ENCODE assay signal across 15 cellular contexts in genomic region chr11:64694026-64694755, GRCh38. TPM values are rescaled to one million over a fixed set of nuclear protein-coding genes. Genes with fewer than 3 reads are reported as not detected.
DNase-seq lines count a peak whose midpoint lies in the region; ATAC-seq and TF ChIP-seq lines count a peak whose summit lies in the region.
"Had no signal": no experiment of that assay in that cellular context is flagged by ENCODE, and none has a peak within 500 bp of the region (broad histone marks: within the 10 kb centered on the region; RNA-seq: fewer than 3 reads in every experiment).

No MANE protein-coding gene starts in this region.

- H3K4me1 Mint-ChIP-seq in endothelial cell (ENCODE audit: unreplicated experiment): peaks cover 42% of the 10 kb centered on the region

- WGBS in SK-N-SH (ENCODE audit: low lambda C conversion rate): 24% methylated on average over 4 of the region's 4 CpGs
- WGBS in neuronal stem cell (ENCODE audit: extremely low coverage in 2 of 2, insufficient read length in 2 of 2, insufficient replicate concordance in 1 of 2), 2 donors: no CpG with 5 or more reads among the region's 4 CpGs

- H2AFZ ChIP-seq in SK-N-SH (ENCODE audit: low read depth): no peak overlapping the region
- peak overlapping the region; percentile 70 for H2AFZ ChIP-seq in neuronal stem cell (ENCODE audit: low read length)

- CTCF ChIA-PET in SK-N-SH (lab: Yijun Ruan, JAX): interaction anchor here (0.8 to 3.5 kb wide), 14 partner anchors 11 to 443 kb away, joined by 3 to 31 read pairs (median 4); partner anchors contain the start of genes PLCB3 and RASGRP2

- TF ChIP-seq CTCF in SK-N-SH (IDR thresholded peaks at IDR 0.05) (no peak), endothelial cell (IDR thresholded peaks at IDR 0.05; ENCODE audit: unreplicated experiment) (no peak)

- no peak overlapping the region for H3K4ac ChIP-seq in neuronal stem cell (ENCODE audit: low read length)

- H3K4me3 ChIP-seq in SK-N-SH (ENCODE audit: low read depth in 2 of 2, low read length in 1 of 2) (no peak overlapping the region), neuronal stem cell (ENCODE audit: low read length in 2 of 2) (no peak overlapping the region)
- H3K4me3 ChIP-seq: Peyer's patch had no signal

- no peaks in the 10 kb centered on the region for H3K36me3 ChIP-seq in SK-N-SH (replicated peaks in 1 of 2; ENCODE audit: control insufficient read depth in 1 of 2, insufficient read depth in 2 of 2, low read length in 1 of 2)
- no peaks in the 10 kb centered on the region for H3K36me3 ChIP-seq in neuronal stem cell (replicated peaks in 1 of 2; ENCODE audit: control insufficient read depth in 2 of 2, insufficient read depth in 2 of 2, low read length in 2 of 2)
- H3K36me3 ChIP-seq: Peyer's patch had no signal

- H2BK12ac ChIP-seq in neuronal stem cell (ENCODE audit: low read length): no peak overlapping the region

- no peak overlapping the region for H4K8ac ChIP-seq in neuronal stem cell (ENCODE audit: low read depth, low read length)

- H3K9me3 ChIP-seq in SK-N-SH: no peaks in the 10 kb centered on the region
- H3K9me3 ChIP-seq in neuronal stem cell (replicated peaks in 1 of 2; ENCODE audit: control insufficient read depth in 2 of 2, insufficient read depth in 1 of 2, low read depth in 1 of 2, low read length in 2 of 2): no peaks in the 10 kb centered on the region
- H3K9me3 ChIP-seq: Peyer's patch had no signal

- H3K4me3 Mint-ChIP-seq in endothelial cell (ENCODE audit: unreplicated experiment): no peak overlapping the region

- H3K79me2 ChIP-seq in SK-N-SH (ENCODE audit: insufficient read depth): no peaks in the 10 kb centered on the region

- H3K36me3 Mint-ChIP-seq in endothelial cell (ENCODE audit: low read depth, unreplicated experiment): no peaks in the 10 kb centered on the region

- H3K27me3 ChIP-seq in SK-N-SH (ENCODE audit: insufficient read depth) (peaks cover 36% of the 10 kb centered on the region), neuronal stem cell (ENCODE audit: control insufficient read depth in 3 of 3, insufficient read depth in 3 of 3, low read depth in 1 of 3, low read length in 3 of 3) (no peaks in the 10 kb centered on the region)
- H3K27me3 ChIP-seq: Peyer's patch had no signal

- no peak overlapping the region for H2BK15ac ChIP-seq in neuronal stem cell (ENCODE audit: low read length)

- no peaks in the 10 kb centered on the region for H3K79me1 ChIP-seq in neuronal stem cell (ENCODE audit: low read depth, low read length)

- no peak overlapping the region for H3K4me2 ChIP-seq in SK-N-SH
- H3K4me2 ChIP-seq in neuronal stem cell (ENCODE audit: insufficient read depth, low read length, poor library complexity, severe bottlenecking): no peak overlapping the region

- H3K18ac ChIP-seq in neuronal stem cell (ENCODE audit: low read length): no peak overlapping the region

- H3K9me3 Mint-ChIP-seq in endothelial cell (ENCODE audit: unreplicated experiment): no peaks in the 10 kb centered on the region

- no peak overlapping the region for H3K9ac ChIP-seq in SK-N-SH
- H3K9ac ChIP-seq in neuronal stem cell (ENCODE audit: low read depth, low read length, poor library complexity): no peak overlapping the region

- peaks cover 7% of the 10 kb centered on the region for H3K27me3 Mint-ChIP-seq in endothelial cell (ENCODE audit: unreplicated experiment)

- no peak overlapping the region for H2BK5ac ChIP-seq in neuronal stem cell (ENCODE audit: low read length)

- H3K27ac Mint-ChIP-seq in endothelial cell (ENCODE audit: unreplicated experiment): peak overlapping the region; percentile 64

- POLR2A ChIA-PET in SK-N-SH (lab: Yijun Ruan, JAX): interaction anchor here (1.0 kb wide), 1 partner anchor 24 kb away, joined by 3 read pairs; no protein-coding TSS in a partner anchor

- DNase-seq in SK-N-SH (peak; percentile 48), endothelial cell (ENCODE audit: low spot score) (no peak), neuronal stem cell (ENCODE audit: low spot score) (no peak), HK-2 (ENCODE audit: unreplicated experiment) (no peak), NCI-H2196 (lab: John Stamatoyannopoulos, UW; ENCODE audit: unreplicated experiment) (no peak), GDM1 (lab: John Stamatoyannopoulos, UW) (no peak)
- DNase-seq: GF-D8, NCI-H748 treated with DMSO at 0.1 percent for 48 hours had no signal

- TF ChIP-seq EP300 in SK-N-SH (IDR thresholded peaks at IDR 0.05; ENCODE audit: borderline replicate concordance in 1 of 2, low read depth in 1 of 2, low read length in 1 of 2): no peak

- H3K14ac ChIP-seq in neuronal stem cell (ENCODE audit: low read length): no peak overlapping the region

- no peaks in the 10 kb centered on the region for H3F3A ChIP-seq in SK-N-SH (replicated peaks; ENCODE audit: insufficient read depth)

- no peaks in the 10 kb centered on the region for H4K20me1 ChIP-seq in SK-N-SH (ENCODE audit: insufficient read depth)

- no peaks in the 10 kb centered on the region for H3K9me2 ChIP-seq in SK-N-SH

- H3K4me1 ChIP-seq in SK-N-SH (ENCODE audit: control insufficient read depth in 1 of 2, insufficient read depth in 2 of 2, low read depth in 1 of 2, low read length in 1 of 2) (peaks cover 0 to 44% of the 10 kb centered on the region in 2 experiments; a peak in 2 of 4 replicates), neuronal stem cell (ENCODE audit: control insufficient read depth in 2 of 2, insufficient read depth in 1 of 2, low read depth in 1 of 2, low read length in 2 of 2) (peaks cover 9 to 17% of the 10 kb centered on the region in 2 donors)

- ATAC-seq in SK-N-SH treated with all-trans-retinoic acid at 6 μM for 48 hours: no peak
- ATAC-seq in HG03175 (IDR thresholded peaks at IDR 0.05; ENCODE audit: unreplicated experiment): no peak
- ATAC-seq: Right ventricle myocardium inferior had no signal

- peak overlapping the region in 1 of 2 experiments; percentile 98; a peak in 2 of 4 replicates for H3K27ac ChIP-seq in SK-N-SH (ENCODE audit: low read depth in 2 of 2, low read length in 1 of 2)
- no peak overlapping the region for H3K27ac ChIP-seq in neuronal stem cell (replicated peaks; ENCODE audit: low read length)
- H3K27ac ChIP-seq: C4-2B, Peyer's patch had no signal

- no peak overlapping the region for H3K23ac ChIP-seq in neuronal stem cell (ENCODE audit: low read depth, low read length, poor library complexity)

- no peak overlapping the region for H2BK120ac ChIP-seq in neuronal stem cell (ENCODE audit: low read depth, low read length)

- TF ChIP-seq RAD21 in SK-N-SH (IDR thresholded peaks at IDR 0.05; ENCODE audit: low read length): no peak

- no peak overlapping the region for H4K91ac ChIP-seq in neuronal stem cell (ENCODE audit: low read depth, low read length, poor library complexity)

- H2AK5ac ChIP-seq in neuronal stem cell (ENCODE audit: low read depth, low read length): no peak overlapping the region

TF ChIP-seq in SK-N-SH, 30 proteins besides CTCF, POLR2A, EP300 and RAD21 (continues in another document):
- TF ChIP-seq JUND (IDR thresholded peaks at IDR 0.05): no peak
- TF ChIP-seq RCOR1 (IDR thresholded peaks at IDR 0.05; ENCODE audit: low read length): no peak
- TF ChIP-seq USF1 (IDR thresholded peaks at IDR 0.05; ENCODE audit: borderline replicate concordance, low read depth): no peak
- TF ChIP-seq NRF1 (IDR thresholded peaks at IDR 0.05; ENCODE audit: low read depth, low read length): no peak
- no peak for TF ChIP-seq ELF1 (IDR thresholded peaks at IDR 0.05)
- TF ChIP-seq NFIC (IDR thresholded peaks at IDR 0.05; ENCODE audit: borderline replicate concordance): no peak
- TF ChIP-seq POLR2AphosphoS5 (IDR thresholded peaks at IDR 0.05; ENCODE audit: low read depth, low read length): no peak
- TF ChIP-seq FOXM1 (IDR thresholded peaks at IDR 0.05; ENCODE audit: low read depth): no peak
- no peak for TF ChIP-seq CHD2 (IDR thresholded peaks at IDR 0.05; ENCODE audit: low read length, partially characterized antibody)
- no peak for TF ChIP-seq MEF2A (IDR thresholded peaks at IDR 0.05; ENCODE audit: borderline replicate concordance, low read depth)

TF ChIP-seq in SK-N-SH treated with all-trans-retinoic acid at 6 μM for 48 hours, 23 proteins besides CTCF, POLR2A, EP300 and RAD21 (continues in another document):
- TF ChIP-seq CSRNP3 (CRISPR knock-in tag; IDR thresholded peaks at IDR 0.05): no peak
- TF ChIP-seq TOX (CRISPR knock-in tag; IDR thresholded peaks at IDR 0.05; ENCODE audit: borderline replicate concordance): no peak
- no peak for TF ChIP-seq TCF4 (CRISPR knock-in tag; IDR thresholded peaks at IDR 0.05; ENCODE audit: borderline replicate concordance)
- TF ChIP-seq OSR1 (CRISPR knock-in tag; IDR thresholded peaks at IDR 0.05): no peak
- no peak for TF ChIP-seq RARB (CRISPR knock-in tag; IDR thresholded peaks at IDR 0.05)
- no peak for TF ChIP-seq ARNTL (CRISPR knock-in tag; IDR thresholded peaks at IDR 0.05; ENCODE audit: borderline replicate concordance, low read depth)
- TF ChIP-seq CSDC2 (CRISPR knock-in tag; IDR thresholded peaks at IDR 0.05): no peak

RNA-seq across cellular contexts. Expression of gene NRXN2, which starts 28.8 kb away (rescaled TPM):
- 0.15 TPM in 2 replicates for polyA plus RNA-seq in SK-N-SH (2012; rRNA removed)
- polyA plus RNA-seq in SK-N-SH (2012; cell fraction: cytosol; rRNA removed): 0.09 and 1.4 TPM in 2 replicates
- polyA plus RNA-seq in SK-N-SH (2012; cell fraction: nucleus; rRNA removed): 0.06 and 0.54 TPM in 2 replicates
- total RNA-seq in endothelial cell (ENCODE audit: unreplicated experiment): 11.5 TPM
- 33.3 TPM for polyA plus RNA-seq in neuronal stem cell (2013, experiment 1 of 2)
- polyA plus RNA-seq in neuronal stem cell (2013, experiment 2 of 2): 33.6 TPM

RNA-seq across cellular contexts. Expression of gene RASGRP2, which starts 49.8 kb away (rescaled TPM):
- polyA plus RNA-seq in SK-N-SH (2012; rRNA removed): 1.6 and 2.2 TPM in 2 replicates
- 0.50 and 0.92 TPM in 2 replicates for polyA plus RNA-seq in SK-N-SH (2012; cell fraction: cytosol; rRNA removed)
- 10.3 and 12.9 TPM in 2 replicates for polyA plus RNA-seq in SK-N-SH (2012; cell fraction: nucleus; rRNA removed)
- total RNA-seq in endothelial cell (ENCODE audit: unreplicated experiment): 139 TPM
- polyA plus RNA-seq in neuronal stem cell (2013, experiment 1 of 2): 1.3 TPM
- 1.4 TPM for polyA plus RNA-seq in neuronal stem cell (2013, experiment 2 of 2)
- total RNA-seq: HT1080, NCI-H460 had no signal
